ENCODE assay signal across 8 cellular contexts in genomic region chr1:212698467-212699103, GRCh38. TPM values are rescaled to one million over a fixed set of nuclear protein-coding genes. Genes with fewer than 3 reads are reported as not detected.
DNase-seq lines count a peak whose midpoint lies in the region; ATAC-seq and TF ChIP-seq lines count a peak whose summit lies in the region.

No MANE protein-coding gene starts in this region.

- no peak for TF ChIP-seq CTCF in esophagus muscularis mucosa (IDR thresholded peaks at IDR 0.05)

- no peak for TF ChIP-seq EP300 in esophagus muscularis mucosa (IDR thresholded peaks at IDR 0.05)

- intact Hi-C loops in esophagus muscularis mucosa (cut with DNase I): no loop called here

- WGBS in esophagus muscularis mucosa: 38% methylated on average over 12 of the region's 12 CpGs

- H3K27me3 ChIP-seq in esophagus muscularis mucosa: no peaks in the 10 kb centered on the region

- H3K36me3 ChIP-seq in esophagus muscularis mucosa: no peaks in the 10 kb centered on the region

- H3K27ac Mint-ChIP-seq in activated CD8-positive, alpha-beta memory T cell treated with anti-CD3 and anti-CD28 coated beads, Interleukin-2, amount 10 ng/mL, durations not matched to agents 7 days and 5 days: peak overlapping the region; percentile 90

- ATAC-seq in activated CD8-positive, alpha-beta memory T cell treated with anti-CD3 and anti-CD28 coated beads, Interleukin-2, amount 10 ng/mL, durations not matched to agents 7 days and 5 days: no peak
- ATAC-seq in HG03039 (IDR thresholded peaks at IDR 0.05; ENCODE audit: unreplicated experiment): no peak

- H3K4me3 Mint-ChIP-seq in activated CD8-positive, alpha-beta memory T cell treated with anti-CD3 and anti-CD28 coated beads, Interleukin-2, amount 10 ng/mL, durations not matched to agents 7 days and 5 days: peak overlapping the region; percentile 83

- peaks cover 75% of the 10 kb centered on the region for H3K4me1 Mint-ChIP-seq in activated CD8-positive, alpha-beta memory T cell treated with anti-CD3 and anti-CD28 coated beads, Interleukin-2, amount 10 ng/mL, durations not matched to agents 7 days and 5 days

- no peaks in the 10 kb centered on the region for H3K9me3 Mint-ChIP-seq in activated CD8-positive, alpha-beta memory T cell treated with anti-CD3 and anti-CD28 coated beads, Interleukin-2, amount 10 ng/mL, durations not matched to agents 7 days and 5 days (ENCODE audit: low read depth)

- CTCF ChIA-PET in activated CD8-positive, alpha-beta memory T cell treated with anti-CD3 and anti-CD28 coated beads, Interleukin-2, amount 10 ng/mL, durations not matched to agents 7 days and 5 days (lab: Charles Lee): interaction anchor here (0.6 to 9.9 kb wide), 27 partner anchors 10 to 663 kb away, joined by 3 to 109 read pairs (median 4); partner anchors contain the start of genes DTL, INTS7, NSL1 and TATDN3

- H3K27ac ChIP-seq in esophagus muscularis mucosa (replicated peaks in 1 of 4): no peak overlapping the region

- H3K27me3 Mint-ChIP-seq in activated CD8-positive, alpha-beta memory T cell treated with anti-CD3 and anti-CD28 coated beads, Interleukin-2, amount 10 ng/mL, durations not matched to agents 7 days and 5 days: no peaks in the 10 kb centered on the region

- peaks cover 26 to 36% (median 31%) of the 10 kb centered on the region in 4 donors for H3K4me1 ChIP-seq in esophagus muscularis mucosa

- peak overlapping the region; percentile 66 for H3K4me3 ChIP-seq in Jurkat, Clone E6-1 (ENCODE audit: low read length)
- H3K4me3 ChIP-seq in esophagus muscularis mucosa: peak overlapping the region; percentile 64 to 82 (median 67)

- TF ChIP-seq POLR2A in esophagus muscularis mucosa (IDR thresholded peaks at IDR 0.05; ENCODE audit: low read depth): no peak

- no peaks in the 10 kb centered on the region for H3K9me3 ChIP-seq in esophagus muscularis mucosa

- peaks cover 38% of the 10 kb centered on the region for H3K36me3 Mint-ChIP-seq in activated CD8-positive, alpha-beta memory T cell treated with anti-CD3 and anti-CD28 coated beads, Interleukin-2, amount 10 ng/mL, durations not matched to agents 7 days and 5 days

- DNase-seq in activated CD8-positive, alpha-beta memory T cell treated with anti-CD3 and anti-CD28 coated beads, Interleukin-2, amount 10 ng/mL, durations not matched to agents 7 days and 5 days: no peak
- no peak for DNase-seq in activated CD8-positive, alpha-beta memory T cell treated with anti-CD3 and anti-CD28 coated beads, Interleukin-2, amount 50 U/mL, for 48 hours
- DNase-seq in Jurkat, Clone E6-1 (ENCODE audit: low read depth, low spot score): no peak
- DNase-seq in esophagus muscularis mucosa (ENCODE audit: extremely low spot score): no peak
- peak; percentile 53 for DNase-seq in stimulated activated CD8-positive, alpha-beta memory T cell treated with anti-CD3 and anti-CD28 coated beads, Interleukin-4, amount 100 ng/mL, for 48 hours
- DNase-seq in hepatic stellate cell (ENCODE audit: low spot score): no peak
- DNase-seq in activated CD4-positive, alpha-beta T cell treated with anti-CD3 and anti-CD28 coated beads for 1 hour: no peak

RNA-seq across cellular contexts. Expression of gene BATF3, which starts 1.1 kb away (rescaled TPM):
- 100 to 1,000 TPM; 109 to 130 TPM for total RNA-seq in activated CD8-positive, alpha-beta memory T cell treated with anti-CD3 and anti-CD28 coated beads, Interleukin-2, amount 10 ng/mL, durations not matched to agents 7 days and 5 days
- polyA plus RNA-seq in Jurkat, Clone E6-1 (2012; ENCODE audit: insufficient read depth, insufficient read length): 65.0 TPM
- 1 to 10 TPM; 2.1 to 8.1 (median 5.9) TPM for total RNA-seq in esophagus muscularis mucosa

Comparison
In these comparisons a context has a peak if more than half of its experiments do, and no peak if none do; other contexts are left out.
1. RNA of gene BATF3, which starts 1.1 kb away (total RNA-seq): 109 to 130 TPM in activated CD8-positive, alpha-beta memory T cell treated with anti-CD3 and anti-CD28 coated beads, Interleukin-2, amount 10 ng/mL, durations not matched to agents 7 days and 5 days; 2.1 to 8.1 TPM in esophagus muscularis mucosa; every median in the first group is over 10 times any median in the second.